In genomic region chr18:35267161-35267651, GRCh38 we compare ENCODE assay signal across 8 cellular contexts. TPM values are rescaled to one million over a fixed set of nuclear protein-coding genes. Genes with fewer than 3 reads are reported as not detected.
DNase-seq lines count a peak whose midpoint lies in the region; ATAC-seq and TF ChIP-seq lines count a peak whose summit lies in the region.

No MANE protein-coding gene starts in this region.

- H2AFZ ChIP-seq in GM23338 (peak overlapping the region; percentile 93), smooth muscle cell (ENCODE audit: low read depth) (no peak overlapping the region)

- 95% methylated on average over 23 of the region's 48 CpGs for WGBS in smooth muscle cell (ENCODE audit: low lambda C conversion rate)

- H4K20me1 ChIP-seq in GM23338 (replicated peaks; ENCODE audit: insufficient read depth) (no peaks in the 10 kb centered on the region), smooth muscle cell (ENCODE audit: low read depth) (no peaks in the 10 kb centered on the region)

- POLR2A ChIA-PET in CD8-positive, alpha-beta T cell (lab: Charles Lee) = interaction anchor here (1.0 to 4.6 kb wide), 5 partner anchors 10 to 238 kb away, joined by 4 to 33 read pairs (median 12); partner anchors contain the start of genes ZNF24, ZNF397 and ZSCAN30

- H3K9me3 ChIP-seq in CD8-positive, alpha-beta T cell (ENCODE audit: low read length) = no peaks in the 10 kb centered on the region
- H3K9me3 ChIP-seq in smooth muscle cell (replicated peaks; ENCODE audit: low read depth) = no peaks in the 10 kb centered on the region

- no peaks in the 10 kb centered on the region for H3K9me3 Mint-ChIP-seq in CD8-positive, alpha-beta T cell
- peaks cover 33% of the 10 kb centered on the region for H3K9me3 Mint-ChIP-seq in GM23338

- H3K27me3 ChIP-seq in CD8-positive, alpha-beta T cell (ENCODE audit: insufficient read depth, low read length) = no peaks in the 10 kb centered on the region
- H3K27me3 ChIP-seq in GM23338 (ENCODE audit: insufficient read depth) (peaks cover 11% of the 10 kb centered on the region; the same call in 1 of the 2 replicates), smooth muscle cell (ENCODE audit: low read depth) (no peaks in the 10 kb centered on the region)

- H3K9me2 ChIP-seq in GM23338 (ENCODE audit: insufficient read depth) = peaks cover 16% of the 10 kb centered on the region; the same call in 1 of the 2 replicates

- ATAC-seq in CD8-positive, alpha-beta T cell = peak; percentile 84
- peak; percentile 93 for ATAC-seq in GM23338

- H3F3A ChIP-seq in GM23338 (replicated peaks; ENCODE audit: low read depth) = no peaks in the 10 kb centered on the region
- H3F3A ChIP-seq in smooth muscle cell (ENCODE audit: low read depth) = no peaks in the 10 kb centered on the region

- H3K4me2 ChIP-seq in GM23338 = peak overlapping the region; percentile 74
- no peak overlapping the region for H3K4me2 ChIP-seq in smooth muscle cell

- peaks cover 7% of the 10 kb centered on the region for H3K4me1 ChIP-seq in CD8-positive, alpha-beta T cell (ENCODE audit: insufficient read depth, low read length)
- H3K4me1 ChIP-seq in GM23338 (ENCODE audit: insufficient read depth) (no peaks in the 10 kb centered on the region), smooth muscle cell (ENCODE audit: low read depth) (no peaks in the 10 kb centered on the region)

- H3K36me3 ChIP-seq in CD8-positive, alpha-beta T cell (ENCODE audit: insufficient read depth, low read length) = no peaks in the 10 kb centered on the region
- no peaks in the 10 kb centered on the region; the same call in 1 of the 2 replicates for H3K36me3 ChIP-seq in GM23338 (ENCODE audit: insufficient read depth)
- no peaks in the 10 kb centered on the region for H3K36me3 ChIP-seq in smooth muscle cell (ENCODE audit: low read depth)

- peak overlapping the region; percentile 97 for H3K4me3 Mint-ChIP-seq in CD8-positive, alpha-beta T cell
- H3K4me3 Mint-ChIP-seq in GM23338 = peak overlapping the region; percentile 73

- no peaks in the 10 kb centered on the region for H3K79me2 ChIP-seq in GM23338 (replicated peaks; ENCODE audit: insufficient read depth)
- no peaks in the 10 kb centered on the region for H3K79me2 ChIP-seq in smooth muscle cell (ENCODE audit: low read depth)

- no peaks in the 10 kb centered on the region for H3K27me3 Mint-ChIP-seq in CD8-positive, alpha-beta T cell (ENCODE audit: low read depth)
- peaks cover 15% of the 10 kb centered on the region for H3K27me3 Mint-ChIP-seq in GM23338 (ENCODE audit: insufficient read depth, low read depth, poor library complexity)

- no peak for TF ChIP-seq CTCF in CD8-positive, alpha-beta T cell (IDR thresholded peaks at IDR 0.05)
- TF ChIP-seq CTCF in GM23338 (conservative IDR thresholded peaks at IDR 0.05; ENCODE audit: low read depth in 2 of 2) (peak in 1 of 2 experiments; percentile 30; a peak in 1 of 4 replicates), smooth muscle cell (IDR thresholded peaks at IDR 0.05; ENCODE audit: borderline replicate concordance, insufficient read depth, poor library complexity, severe bottlenecking) (no peak)

- intact Hi-C loops in CD8-positive, alpha-beta T cell (cut with DNase I, micrococcal nuclease) = loop anchor here (1.0 to 10.0 kb wide), 6 partner anchors 23 to 1558 kb away; partner anchors contain the start of genes ZSCAN30 (in 2 of the 2), KIAA1328 (in 1 of the 2), TPGS2 (in 1 of the 2) and ZNF24 (in 1 of the 2)

- CTCF ChIA-PET in CD8-positive, alpha-beta T cell (lab: Charles Lee) = interaction anchor here (1.2 to 1.7 kb wide), 3 partner anchors 11 to 37 kb away, joined by 3 to 4 read pairs (median 4); no protein-coding TSS in a partner anchor

- H3K27ac ChIP-seq in CD8-positive, alpha-beta T cell (ENCODE audit: low read depth, low read length) = peak overlapping the region; percentile 69
- H3K27ac ChIP-seq in GM23338 (ENCODE audit: low read depth) (peak overlapping the region; percentile 63; the same call in 1 of the 2 replicates), smooth muscle cell (ENCODE audit: low read depth) (no peak overlapping the region)

- DNase-seq in CD8-positive, alpha-beta T cell = peak; percentile 44 to 85 (median 72)
- peak; percentile 89 for DNase-seq in GM23338 (ENCODE audit: low spot score)
- DNase-seq in NCI-H774 (lab: John Stamatoyannopoulos, UW) = peak; percentile 83
- DNase-seq in activated naive CD4-positive, alpha-beta T cell (lab: John Stamatoyannopoulos, UW) = peak; percentile 13 to 64 (median 46)
- peak; percentile 68 for DNase-seq in germinal center (ENCODE audit: low spot score)
- DNase-seq in putamen (ENCODE audit: low spot score) = peak; percentile 84
- DNase-seq in ureter (ENCODE audit: low spot score) = peak; percentile 79
- DNase-seq in smooth muscle cell (lab: John Stamatoyannopoulos, UW; ENCODE audit: unreplicated experiment) = no peak

- peaks cover 17% of the 10 kb centered on the region for H3K36me3 Mint-ChIP-seq in CD8-positive, alpha-beta T cell
- H3K36me3 Mint-ChIP-seq in GM23338 (ENCODE audit: low read depth) = peaks cover 49% of the 10 kb centered on the region

- peak overlapping the region; percentile 97 for H3K27ac Mint-ChIP-seq in CD8-positive, alpha-beta T cell
- peak overlapping the region; percentile 76 for H3K27ac Mint-ChIP-seq in GM23338

- peak overlapping the region; percentile 84 for H3K4me3 ChIP-seq in CD8-positive, alpha-beta T cell (ENCODE audit: low read depth, low read length)
- H3K4me3 ChIP-seq in GM23338 (peak overlapping the region; percentile 59), smooth muscle cell (no peak overlapping the region)

- H3K4me1 Mint-ChIP-seq in CD8-positive, alpha-beta T cell (ENCODE audit: low read depth) = peaks cover 26% of the 10 kb centered on the region
- peaks cover 3% of the 10 kb centered on the region; the same call in 2 of the 3 replicates for H3K4me1 Mint-ChIP-seq in GM23338

- no peak overlapping the region for H3K9ac ChIP-seq in smooth muscle cell (ENCODE audit: low read depth)

TF ChIP-seq in GM23338, 12 proteins besides CTCF, POLR2A, EP300 and RAD21 (continues in another document):
- TF ChIP-seq ETS1 (IDR thresholded peaks at IDR 0.05) = peak; percentile 61
- TF ChIP-seq POLR2AphosphoS5 (IDR thresholded peaks at IDR 0.05; ENCODE audit: low read depth) = peak; percentile 55

RNA-seq across cellular contexts. Expression of gene ZSCAN30, which starts 22.8 kb away (rescaled TPM):
- 1 to 10 TPM; 6.2 to 6.3 TPM for total RNA-seq in CD8-positive, alpha-beta T cell
- 15.5 and 21.8 TPM in 2 replicates for total RNA-seq in GM23338 (2014; rRNA removed; shearing (Covaris generic))
- polyA plus RNA-seq in GM23338 (2016; fragmentation: Nextera tagmentation; extraction: Ambion mirVana) (7.0 and 12.3 TPM in 2 replicates), smooth muscle cell (3.7 and 7.2 TPM in 2 replicates)
- total RNA-seq in ureter (23.5 TPM), smooth muscle cell (10.3 and 13.4 TPM in 2 replicates)

RNA-seq across cellular contexts. Expression of gene ZNF397, which starts 26.4 kb away (rescaled TPM):
- 1 to 10 TPM; 6.7 to 6.8 TPM for total RNA-seq in CD8-positive, alpha-beta T cell
- total RNA-seq in GM23338 (2014; rRNA removed; shearing (Covaris generic)) = 47.6 and 48.6 TPM in 2 replicates
- polyA plus RNA-seq in GM23338 (2016; fragmentation: Nextera tagmentation; extraction: Ambion mirVana) (19.1 and 20.7 TPM in 2 replicates), smooth muscle cell (5.3 and 6.3 TPM in 2 replicates)
- total RNA-seq in ureter (38.6 TPM), smooth muscle cell (11.8 and 14.6 TPM in 2 replicates)
